In genomic region chr13:48536851-48537250, GRCh38 we compare ENCODE assay signal across 21 cellular contexts. TPM values are rescaled to one million over a fixed set of nuclear protein-coding genes. Genes with fewer than 3 reads are reported as not detected.
DNase-seq lines count a peak whose midpoint lies in the region; ATAC-seq, FAIRE-seq and TF ChIP-seq lines count a peak whose summit lies in the region.
"Had no signal": no experiment of that assay in that cellular context is flagged by ENCODE, and none has a peak within 500 bp of the region (broad histone marks: within the 10 kb centered on the region; RNA-seq: fewer than 3 reads in every experiment).

No MANE protein-coding gene starts in this region.

- no peaks in the 10 kb centered on the region for H3K27me3 ChIP-seq in prostate gland (replicated peaks; ENCODE audit: insufficient read depth)
- H3K27me3 ChIP-seq: BE2C; BLaER1 treated with 17β-estradiol and CSF1 and Interleukin-3, amounts not matched to agents 10 nM and 100 nM had no signal

- H3K36me3 ChIP-seq in prostate gland: no peaks in the 10 kb centered on the region
- H3K36me3 ChIP-seq: BE2C; BLaER1 treated with 17β-estradiol and CSF1 and Interleukin-3, amounts not matched to agents 10 nM and 100 nM; HAP-1 had no signal

- no peak for ATAC-seq in GM21381 (IDR thresholded peaks at IDR 0.05; ENCODE audit: unreplicated experiment)
- ATAC-seq: A549 had no signal

- H3K9me3 ChIP-seq in prostate gland: no peaks in the 10 kb centered on the region
- H3K9me3 ChIP-seq: A549, BE2C, Caco-2, HAP-1 had no signal

- H3K4me1 Mint-ChIP-seq in CD14-positive monocyte: peaks cover 45% of the 10 kb centered on the region

- peaks cover 8 to 11% of the 10 kb centered on the region in 2 donors for H3K36me3 Mint-ChIP-seq in CD14-positive monocyte

- H3K4me1 ChIP-seq in prostate gland (replicated peaks): no peaks in the 10 kb centered on the region
- H3K4me1 ChIP-seq: A549 had no signal

- intact Hi-C loops in CD14-positive monocyte (cut with micrococcal nuclease) (loop anchor here in 1 of 2 donors (10.0 kb wide), 1 partner anchor 212 kb away; no protein-coding TSS in a partner anchor), prostate gland (cut with DNase I) (no loop called here)

- 81% methylated on average over 1 of the region's 1 CpG for WGBS in prostate gland

- TF ChIP-seq POLR2A in GM12892 (IDR thresholded peaks at IDR 0.05; ENCODE audit: low read depth, low read length) (no peak), prostate gland (IDR thresholded peaks at IDR 0.05) (no peak)

- no peak overlapping the region for H3K4me3 ChIP-seq in prostate gland
- H3K4me3 ChIP-seq: A549; BLaER1 treated with 17β-estradiol and CSF1 and Interleukin-3, amounts not matched to agents 10 nM and 100 nM; HAP-1 had no signal

- H3K4me3 Mint-ChIP-seq in CD14-positive monocyte: no peak overlapping the region
- H3K4me3 Mint-ChIP-seq: CD4-positive, alpha-beta memory T cell; HFFc6 had no signal

- peaks cover 3 to 18% (median 12%) of the 10 kb centered on the region in 7 donors for H3K9me3 Mint-ChIP-seq in CD14-positive monocyte
- H3K9me3 Mint-ChIP-seq: HFFc6 had no signal

- no peak for DNase-seq in CD14-positive monocyte (ENCODE audit: low spot score)
- no peak for DNase-seq in GM12892 (ENCODE audit: insufficient read length)
- peak; percentile 68 for DNase-seq in SK-MEL-5 (ENCODE audit: low read depth, low spot score)
- no peak for DNase-seq in prostate gland (ENCODE audit: low spot score)
- no peak for DNase-seq in NCI-H2081 treated with DMSO at 0.1 percent for 48 hours (lab: John Stamatoyannopoulos, UW)
- DNase-seq: 8988T; ACHN; AML-193; BE2C; Caco-2; CD4-positive, alpha-beta memory T cell; DMS153; DND-41; GOT3; HFFc6 had no signal

- peaks cover 0 to 2% (median 2%) of the 10 kb centered on the region in 3 donors for H3K27me3 Mint-ChIP-seq in CD14-positive monocyte (ENCODE audit: low read depth in 3 of 3)
- H3K27me3 Mint-ChIP-seq: CD4-positive, alpha-beta memory T cell had no signal

- H3K27ac ChIP-seq in prostate gland: no peak overlapping the region
- H3K27ac ChIP-seq: A549 had no signal

- peak overlapping the region in 6 of 7 donors; percentile 19 to 95 (median 60) for H3K27ac Mint-ChIP-seq in CD14-positive monocyte
- H3K27ac Mint-ChIP-seq: CD4-positive, alpha-beta memory T cell; HFFc6 had no signal

- TF ChIP-seq CTCF in CD14-positive monocyte (IDR thresholded peaks at IDR 0.05): no peak
- no peak for TF ChIP-seq CTCF in prostate gland (IDR thresholded peaks at IDR 0.05)

- in situ Hi-C loops in SK-MEL-5 (cut with HindIII; ENCODE audit: low pct_unique_long_range_greater_than_20kb, low sequenced_read_pairs): no loop called here

- FAIRE-seq in GM12892 (lab: Jason Lieb, UNC): peak; percentile 40
- FAIRE-seq: A549, G401.6, H54 had no signal

RNA-seq across cellular contexts. Expression of gene RCBTB2, which starts 4.0 kb away (rescaled TPM):
- 100 to 1,000 TPM in 1 of 2 donors, 10 to 100 TPM in 1; 64.4 to 100 TPM for polyA plus RNA-seq in CD14-positive monocyte
- 11.4 TPM for polyA plus RNA-seq in GM12892 (2012; ENCODE audit: missing spikeins)
- 4.8 and 5.0 TPM in 2 replicates for total RNA-seq in SK-MEL-5 (2014; rRNA removed; shearing (Covaris generic))
- 2.6 and 3.1 TPM in 2 replicates for polyA plus RNA-seq in SK-MEL-5 (2015; cell fraction: cytosol; rRNA removed)
- polyA plus RNA-seq in SK-MEL-5 (2015; cell fraction: nucleus; rRNA removed): 10.5 and 13.1 TPM in 2 replicates
- 10 to 100 TPM; 11.6 to 26.2 TPM for total RNA-seq in prostate gland
